12 cellular contexts compared by ENCODE assay signal in the genomic region with DNA sequence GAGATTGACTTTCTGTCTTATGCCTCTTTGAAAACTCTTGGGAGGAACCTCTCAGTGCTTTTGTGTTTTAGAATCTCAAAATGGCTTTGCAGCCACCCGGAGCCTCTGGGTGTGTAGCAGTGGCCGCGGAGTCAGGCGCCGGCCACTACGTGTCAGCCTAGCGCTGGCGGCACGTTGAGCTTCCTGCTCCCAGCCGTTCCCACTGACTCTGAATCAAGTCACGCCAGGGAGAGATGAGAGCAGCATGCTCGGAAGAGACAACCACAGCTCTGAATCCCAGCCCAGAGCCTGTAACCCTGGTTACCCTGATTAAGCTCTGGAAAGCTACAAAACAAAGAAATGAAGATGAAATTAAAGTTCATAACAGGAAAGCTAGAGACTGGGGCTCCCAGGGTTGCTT.
DNase-seq lines count a peak whose midpoint lies in the region; ATAC-seq and TF ChIP-seq lines count a peak whose summit lies in the region.
"Had no signal": no experiment of that assay in that cellular context is flagged by ENCODE, and none has a peak within 500 bp of the region (broad histone marks: within the 10 kb centered on the region; RNA-seq: fewer than 3 reads in every experiment).

No MANE protein-coding gene starts in this region.

- H3K27me3 Mint-ChIP-seq in activated naive CD4-positive, alpha-beta T cell treated with anti-CD3 and anti-CD28 coated beads, Interleukin-2, amount 50 U/mL, for 24 hours = no peaks in the 10 kb centered on the region
- no peaks in the 10 kb centered on the region for H3K27me3 Mint-ChIP-seq in activated naive CD4-positive, alpha-beta T cell treated with anti-CD3 and anti-CD28 coated beads for 36 hours (ENCODE audit: low read depth)
- H3K27me3 Mint-ChIP-seq: activated T-helper 17 cell treated with anti-CD3 and anti-CD28 coated beads, Interleukin-2, amount 50 U/mL, for 72 hours had no signal

- peak overlapping the region; percentile 51 for H3K27ac Mint-ChIP-seq in activated naive CD4-positive, alpha-beta T cell treated with anti-CD3 and anti-CD28 coated beads, Interleukin-2, amount 50 U/mL, for 24 hours
- H3K27ac Mint-ChIP-seq in activated naive CD4-positive, alpha-beta T cell treated with anti-CD3 and anti-CD28 coated beads for 36 hours = no peak overlapping the region

- ATAC-seq in right lobe of liver (peak; percentile 29 to 64 (median 46)), aorta (ENCODE audit: low FRiP score) (peak; percentile 73), HG03108 (IDR thresholded peaks at IDR 0.05; ENCODE audit: unreplicated experiment) (no peak)
- ATAC-seq: activated T-helper 17 cell treated with anti-CD3 and anti-CD28 coated beads, Interleukin-2, amount 50 U/mL, for 72 hours had no signal

- H3K27ac ChIP-seq in right lobe of liver (no peak overlapping the region), aorta (ENCODE audit: low read depth in 1 of 2, low read length in 2 of 2) (no peak overlapping the region)
- H3K27ac ChIP-seq: lower lobe of right lung, spleen had no signal

- no peaks in the 10 kb centered on the region for H3K27me3 ChIP-seq in right lobe of liver
- H3K27me3 ChIP-seq in aorta (ENCODE audit: control insufficient read depth in 1 of 2, insufficient read depth in 2 of 2, low read length in 1 of 2) = no peaks in the 10 kb centered on the region
- H3K27me3 ChIP-seq: spleen had no signal

- TF ChIP-seq CTCF in fibroblast of mammary gland (conservative IDR thresholded peaks at IDR 0.05; ENCODE audit: control insufficient read depth, insufficient read depth, low read depth, low read length) (no peak), right lobe of liver (IDR thresholded peaks at IDR 0.05) (peak in 1 of 4 donors; percentile 8)

- H3K4me3 ChIP-seq in fibroblast of mammary gland (ENCODE audit: control insufficient read depth, low read depth, low read length) (no peak overlapping the region), right lobe of liver (no peak overlapping the region), aorta (ENCODE audit: low read length in 2 of 2) (no peak overlapping the region)
- H3K4me3 ChIP-seq: lower lobe of right lung, spleen had no signal

- DNase-seq in activated naive CD4-positive, alpha-beta T cell treated with anti-CD3 and anti-CD28 coated beads for 36 hours = no peak
- DNase-seq in fibroblast of mammary gland (ENCODE audit: low read depth) = peak; percentile 56
- no peak for DNase-seq in right lobe of liver
- DNase-seq in aorta = peak in 1 of 2 donors; percentile 69
- DNase-seq in activated naive CD4-positive, alpha-beta T cell treated with Interleukin-2 at 50 U/mL for 16 hours = no peak
- DNase-seq in T1000 (lab: John Stamatoyannopoulos, UW) = no peak
- DNase-seq: lower lobe of right lung, NCI-H1417 treated with DMSO at 0.1 percent for 48 hours, spleen had no signal

- no peak overlapping the region for H3K4me3 Mint-ChIP-seq in activated naive CD4-positive, alpha-beta T cell treated with anti-CD3 and anti-CD28 coated beads, Interleukin-2, amount 50 U/mL, for 24 hours
- no peak overlapping the region for H3K4me3 Mint-ChIP-seq in activated naive CD4-positive, alpha-beta T cell treated with anti-CD3 and anti-CD28 coated beads for 36 hours
- H3K4me3 Mint-ChIP-seq: activated T-helper 17 cell treated with anti-CD3 and anti-CD28 coated beads, Interleukin-2, amount 50 U/mL, for 72 hours had no signal

- intact Hi-C loops in activated naive CD4-positive, alpha-beta T cell treated with anti-CD3 and anti-CD28 coated beads for 36 hours (cut with micrococcal nuclease) = no loop called here
- intact Hi-C loops in right lobe of liver (cut with DNase I) = no loop called here
- intact Hi-C loops in aorta (cut with DNase I) = no loop called here

- 20% methylated on average over 1 of the region's 12 CpGs for WGBS in right lobe of liver (ENCODE audit: insufficient coverage, low coverage, low lambda C conversion rate, missing lambda C conversion rate)
- 31 to 33% methylated on average over 12 of the region's 12 CpGs for WGBS in aorta, 2 donors

- H3K9me3 ChIP-seq in right lobe of liver = no peaks in the 10 kb centered on the region
- no peaks in the 10 kb centered on the region for H3K9me3 ChIP-seq in aorta (ENCODE audit: control insufficient read depth, low read length)
- H3K9me3 ChIP-seq: lower lobe of right lung, spleen had no signal

- H3K36me3 ChIP-seq in right lobe of liver (peaks cover 0 to 31% (median 4%) of the 10 kb centered on the region in 4 donors), aorta (ENCODE audit: control insufficient read depth in 1 of 2, insufficient read depth in 2 of 2, low read length in 1 of 2) (peaks cover 2 to 3% of the 10 kb centered on the region in 2 donors)

- no peaks in the 10 kb centered on the region for H3K9me3 Mint-ChIP-seq in activated naive CD4-positive, alpha-beta T cell treated with anti-CD3 and anti-CD28 coated beads, Interleukin-2, amount 50 U/mL, for 24 hours
- H3K9me3 Mint-ChIP-seq in activated naive CD4-positive, alpha-beta T cell treated with anti-CD3 and anti-CD28 coated beads for 36 hours = no peaks in the 10 kb centered on the region
- H3K9me3 Mint-ChIP-seq: activated T-helper 17 cell treated with anti-CD3 and anti-CD28 coated beads, Interleukin-2, amount 50 U/mL, for 72 hours had no signal

- H3K4me1 ChIP-seq in right lobe of liver (no peaks in the 10 kb centered on the region), aorta (ENCODE audit: control insufficient read depth in 1 of 2, insufficient read depth in 2 of 2, low read length in 2 of 2) (no peaks in the 10 kb centered on the region)
- H3K4me1 ChIP-seq: lower lobe of right lung, spleen had no signal

- peaks cover 11% of the 10 kb centered on the region for H3K36me3 Mint-ChIP-seq in activated naive CD4-positive, alpha-beta T cell treated with anti-CD3 and anti-CD28 coated beads, Interleukin-2, amount 50 U/mL, for 24 hours
- peaks cover 32% of the 10 kb centered on the region for H3K36me3 Mint-ChIP-seq in activated naive CD4-positive, alpha-beta T cell treated with anti-CD3 and anti-CD28 coated beads for 36 hours (ENCODE audit: low read depth)

- no peak for TF ChIP-seq POLR2A in right lobe of liver (IDR thresholded peaks at IDR 0.05)

- H3K4me1 Mint-ChIP-seq in activated naive CD4-positive, alpha-beta T cell treated with anti-CD3 and anti-CD28 coated beads, Interleukin-2, amount 50 U/mL, for 24 hours = no peaks in the 10 kb centered on the region
- H3K4me1 Mint-ChIP-seq in activated naive CD4-positive, alpha-beta T cell treated with anti-CD3 and anti-CD28 coated beads for 36 hours (ENCODE audit: low read depth) = no peaks in the 10 kb centered on the region
- H3K4me1 Mint-ChIP-seq: activated T-helper 17 cell treated with anti-CD3 and anti-CD28 coated beads, Interleukin-2, amount 50 U/mL, for 72 hours had no signal

- CTCF ChIA-PET in activated naive CD4-positive, alpha-beta T cell treated with anti-CD3 and anti-CD28 coated beads for 36 hours (lab: Charles Lee) = interaction anchor here (0.5 to 1.1 kb wide), 2 partner anchors 10 to 23 kb away, joined by 3 to 4 read pairs; no protein-coding TSS in a partner anchor
